Comparison of ENCODE assay signal across 10 cellular contexts in genomic region chr4:1244081-1244977, GRCh38. TPM values are rescaled to one million over a fixed set of nuclear protein-coding genes. Genes with fewer than 3 reads are reported as not detected.
DNase-seq lines count a peak whose midpoint lies in the region; ATAC-seq and TF ChIP-seq lines count a peak whose summit lies in the region.
"Had no signal": no experiment of that assay in that cellular context is flagged by ENCODE, and none has a peak within 500 bp of the region (broad histone marks: within the 10 kb centered on the region; RNA-seq: fewer than 3 reads in every experiment).

No MANE protein-coding gene starts in this region.

- TF ChIP-seq EP300 in gastroesophageal sphincter (IDR thresholded peaks at IDR 0.05): no peak

- peaks cover 6% of the 10 kb centered on the region for H3K36me3 ChIP-seq in CD8-positive, alpha-beta T cell (ENCODE audit: insufficient read depth, low read length)
- H3K36me3 ChIP-seq in gastroesophageal sphincter: peaks cover 0 to 23% of the 10 kb centered on the region in 2 donors

- DNase-seq in CD8-positive, alpha-beta T cell: no peak
- DNase-seq in LNCaP clone FGC (ENCODE audit: low read depth) (no peak), posterior vena cava (ENCODE audit: low spot score) (peak; percentile 82), cerebellum (ENCODE audit: low spot score) (no peak)
- DNase-seq: effector CD4-positive, alpha-beta T cell; NCI-H345 had no signal

- peaks cover 18% of the 10 kb centered on the region for H3K36me3 Mint-ChIP-seq in CD8-positive, alpha-beta T cell

- H3K4me1 ChIP-seq in CD8-positive, alpha-beta T cell (ENCODE audit: insufficient read depth, low read length): peaks cover 50% of the 10 kb centered on the region
- H3K4me1 ChIP-seq in gastroesophageal sphincter: peaks cover 9 to 80% (median 44%) of the 10 kb centered on the region in 3 donors

- H3K9me3 Mint-ChIP-seq in CD8-positive, alpha-beta T cell: no peaks in the 10 kb centered on the region
- H3K9me3 Mint-ChIP-seq: activated T-helper 2 cell treated with anti-CD3 and anti-CD28 coated beads, Interferon-gamma antibody, Interleukin-2, Interleukin-4, amounts not matched to agents 10 μg/mL and 5 μg/mL and 100 μg/mL, durations not matched to agents 14 hours and 24 hours and 36 hours had no signal

- no peak overlapping the region for H3K4me3 Mint-ChIP-seq in CD8-positive, alpha-beta T cell

- H3K27me3 ChIP-seq in CD8-positive, alpha-beta T cell (ENCODE audit: insufficient read depth, low read length): no peaks in the 10 kb centered on the region
- no peaks in the 10 kb centered on the region for H3K27me3 ChIP-seq in gastroesophageal sphincter

- WGBS in gastroesophageal sphincter (ENCODE audit: low coverage in 1 of 2), 2 donors: 61 to 80% methylated on average over 2 to 3 of the region's 33 CpGs

- no peak for ATAC-seq in CD8-positive, alpha-beta T cell
- ATAC-seq in gastroesophageal sphincter (no peak), HG03135 (IDR thresholded peaks at IDR 0.05; ENCODE audit: unreplicated experiment) (no peak), GM21717 (IDR thresholded peaks at IDR 0.05; ENCODE audit: unreplicated experiment) (no peak)

- no peak for TF ChIP-seq CTCF in CD8-positive, alpha-beta T cell (IDR thresholded peaks at IDR 0.05)
- TF ChIP-seq CTCF in LNCaP clone FGC (IDR thresholded peaks at IDR 0.05; ENCODE audit: control insufficient read depth, extremely low read depth, insufficient read depth) (no peak), gastroesophageal sphincter (IDR thresholded peaks at IDR 0.05) (no peak)

- TF ChIP-seq POLR2A in gastroesophageal sphincter (IDR thresholded peaks at IDR 0.05): no peak

- H3K4me3 ChIP-seq in CD8-positive, alpha-beta T cell (ENCODE audit: low read depth, low read length): no peak overlapping the region
- H3K4me3 ChIP-seq in LNCaP clone FGC (ENCODE audit: low read depth, low read length) (peak overlapping the region; percentile 85), gastroesophageal sphincter (no peak overlapping the region)

- peaks cover 50% of the 10 kb centered on the region for H3K4me1 Mint-ChIP-seq in CD8-positive, alpha-beta T cell (ENCODE audit: low read depth)

- intact Hi-C loops in CD8-positive, alpha-beta T cell (cut with DNase I, micrococcal nuclease): no loop called here
- intact Hi-C loops in posterior vena cava (cut with DNase I): loop anchor here in 1 of 2 donors (10.0 kb wide), 1 partner anchor 80 kb away; no protein-coding TSS in a partner anchor

- POLR2A ChIA-PET in CD8-positive, alpha-beta T cell (lab: Charles Lee): no interaction called here

- H3K27me3 Mint-ChIP-seq in CD8-positive, alpha-beta T cell (ENCODE audit: low read depth): no peaks in the 10 kb centered on the region

- CTCF ChIA-PET in CD8-positive, alpha-beta T cell (lab: Charles Lee): interaction anchor here (0.9 to 1.5 kb wide), 3 partner anchors 21 to 113 kb away, joined by 3 to 4 read pairs (median 3); no protein-coding TSS in a partner anchor

- peak overlapping the region; percentile 64 for H3K27ac Mint-ChIP-seq in CD8-positive, alpha-beta T cell

- no peaks in the 10 kb centered on the region for H3K9me3 ChIP-seq in CD8-positive, alpha-beta T cell (ENCODE audit: low read length)
- no peaks in the 10 kb centered on the region for H3K9me3 ChIP-seq in gastroesophageal sphincter

- H3K27ac ChIP-seq in CD8-positive, alpha-beta T cell (ENCODE audit: low read depth, low read length): no peak overlapping the region
- H3K27ac ChIP-seq in gastroesophageal sphincter: peak overlapping the region in 3 of 4 donors; percentile 31 to 33 (median 31)

RNA-seq across cellular contexts. Expression of gene CTBP1, which starts 4.6 kb away (rescaled TPM):
- 100 to 1,000 TPM; 129 to 132 TPM for total RNA-seq in CD8-positive, alpha-beta T cell
- 100 to 1,000 TPM; 126 to 271 (median 164) TPM for total RNA-seq in gastroesophageal sphincter
- 100 to 1,000 TPM; 109 to 113 TPM for total RNA-seq in posterior vena cava
- total RNA-seq in cerebellum: 163 TPM

RNA-seq across cellular contexts. Expression of gene MAEA, which starts 45.4 kb away (rescaled TPM):
- total RNA-seq in CD8-positive, alpha-beta T cell: 10 to 100 TPM; 74.6 to 77.6 TPM
- total RNA-seq in gastroesophageal sphincter: 10 to 100 TPM; 47.2 to 62.1 (median 53.9) TPM
- 10 to 100 TPM; 37.5 to 43.7 TPM for total RNA-seq in posterior vena cava
- total RNA-seq in cerebellum: 29.5 TPM
